Comparison of ENCODE assay signal across 1 cellular context in the genomic region with DNA sequence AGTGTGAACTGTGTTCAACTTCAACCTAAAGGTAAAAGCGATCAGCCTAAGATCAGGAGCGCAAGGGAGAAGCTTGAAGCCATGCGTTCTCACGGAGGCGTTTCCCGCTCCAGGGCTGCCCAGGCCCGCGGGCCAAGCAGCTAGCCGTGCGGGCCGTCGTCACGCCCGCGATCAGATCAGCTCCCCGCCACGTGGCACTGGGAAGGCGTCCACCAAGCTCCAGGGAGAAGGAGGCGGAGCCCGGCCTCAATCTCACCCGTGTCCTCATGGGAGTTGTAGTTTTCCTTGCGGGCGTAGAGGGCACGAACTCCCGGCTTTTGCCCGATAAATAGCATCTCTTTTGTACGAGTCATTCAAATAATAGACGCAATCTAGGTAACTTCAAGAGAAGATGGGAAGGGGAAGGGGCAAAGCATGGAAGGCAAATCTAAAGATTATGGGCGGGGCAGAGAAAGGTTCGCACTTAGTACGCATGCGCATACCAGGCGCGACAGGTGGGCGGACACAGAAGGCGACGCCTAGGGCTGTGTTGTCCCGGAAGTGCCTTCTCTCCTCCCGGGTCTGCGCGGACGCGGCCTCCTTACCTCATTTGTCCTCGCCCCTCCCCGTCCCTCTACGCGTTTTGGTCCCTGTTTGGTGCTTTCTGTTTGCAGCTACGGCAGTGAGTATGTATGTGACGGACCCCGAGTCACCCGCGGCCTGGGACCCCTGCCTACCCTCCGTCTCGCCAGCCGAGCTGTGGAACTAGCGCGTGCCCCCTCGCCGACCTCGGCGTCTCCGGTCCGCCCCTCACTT.
TF ChIP-seq lines count a peak whose summit lies in the region.

No MANE protein-coding gene starts in this region.

TF ChIP-seq in K562, 482 proteins besides CTCF, POLR2A, EP300 and RAD21 (continued from another document and continues in another):
- TF ChIP-seq, protein P1, sequence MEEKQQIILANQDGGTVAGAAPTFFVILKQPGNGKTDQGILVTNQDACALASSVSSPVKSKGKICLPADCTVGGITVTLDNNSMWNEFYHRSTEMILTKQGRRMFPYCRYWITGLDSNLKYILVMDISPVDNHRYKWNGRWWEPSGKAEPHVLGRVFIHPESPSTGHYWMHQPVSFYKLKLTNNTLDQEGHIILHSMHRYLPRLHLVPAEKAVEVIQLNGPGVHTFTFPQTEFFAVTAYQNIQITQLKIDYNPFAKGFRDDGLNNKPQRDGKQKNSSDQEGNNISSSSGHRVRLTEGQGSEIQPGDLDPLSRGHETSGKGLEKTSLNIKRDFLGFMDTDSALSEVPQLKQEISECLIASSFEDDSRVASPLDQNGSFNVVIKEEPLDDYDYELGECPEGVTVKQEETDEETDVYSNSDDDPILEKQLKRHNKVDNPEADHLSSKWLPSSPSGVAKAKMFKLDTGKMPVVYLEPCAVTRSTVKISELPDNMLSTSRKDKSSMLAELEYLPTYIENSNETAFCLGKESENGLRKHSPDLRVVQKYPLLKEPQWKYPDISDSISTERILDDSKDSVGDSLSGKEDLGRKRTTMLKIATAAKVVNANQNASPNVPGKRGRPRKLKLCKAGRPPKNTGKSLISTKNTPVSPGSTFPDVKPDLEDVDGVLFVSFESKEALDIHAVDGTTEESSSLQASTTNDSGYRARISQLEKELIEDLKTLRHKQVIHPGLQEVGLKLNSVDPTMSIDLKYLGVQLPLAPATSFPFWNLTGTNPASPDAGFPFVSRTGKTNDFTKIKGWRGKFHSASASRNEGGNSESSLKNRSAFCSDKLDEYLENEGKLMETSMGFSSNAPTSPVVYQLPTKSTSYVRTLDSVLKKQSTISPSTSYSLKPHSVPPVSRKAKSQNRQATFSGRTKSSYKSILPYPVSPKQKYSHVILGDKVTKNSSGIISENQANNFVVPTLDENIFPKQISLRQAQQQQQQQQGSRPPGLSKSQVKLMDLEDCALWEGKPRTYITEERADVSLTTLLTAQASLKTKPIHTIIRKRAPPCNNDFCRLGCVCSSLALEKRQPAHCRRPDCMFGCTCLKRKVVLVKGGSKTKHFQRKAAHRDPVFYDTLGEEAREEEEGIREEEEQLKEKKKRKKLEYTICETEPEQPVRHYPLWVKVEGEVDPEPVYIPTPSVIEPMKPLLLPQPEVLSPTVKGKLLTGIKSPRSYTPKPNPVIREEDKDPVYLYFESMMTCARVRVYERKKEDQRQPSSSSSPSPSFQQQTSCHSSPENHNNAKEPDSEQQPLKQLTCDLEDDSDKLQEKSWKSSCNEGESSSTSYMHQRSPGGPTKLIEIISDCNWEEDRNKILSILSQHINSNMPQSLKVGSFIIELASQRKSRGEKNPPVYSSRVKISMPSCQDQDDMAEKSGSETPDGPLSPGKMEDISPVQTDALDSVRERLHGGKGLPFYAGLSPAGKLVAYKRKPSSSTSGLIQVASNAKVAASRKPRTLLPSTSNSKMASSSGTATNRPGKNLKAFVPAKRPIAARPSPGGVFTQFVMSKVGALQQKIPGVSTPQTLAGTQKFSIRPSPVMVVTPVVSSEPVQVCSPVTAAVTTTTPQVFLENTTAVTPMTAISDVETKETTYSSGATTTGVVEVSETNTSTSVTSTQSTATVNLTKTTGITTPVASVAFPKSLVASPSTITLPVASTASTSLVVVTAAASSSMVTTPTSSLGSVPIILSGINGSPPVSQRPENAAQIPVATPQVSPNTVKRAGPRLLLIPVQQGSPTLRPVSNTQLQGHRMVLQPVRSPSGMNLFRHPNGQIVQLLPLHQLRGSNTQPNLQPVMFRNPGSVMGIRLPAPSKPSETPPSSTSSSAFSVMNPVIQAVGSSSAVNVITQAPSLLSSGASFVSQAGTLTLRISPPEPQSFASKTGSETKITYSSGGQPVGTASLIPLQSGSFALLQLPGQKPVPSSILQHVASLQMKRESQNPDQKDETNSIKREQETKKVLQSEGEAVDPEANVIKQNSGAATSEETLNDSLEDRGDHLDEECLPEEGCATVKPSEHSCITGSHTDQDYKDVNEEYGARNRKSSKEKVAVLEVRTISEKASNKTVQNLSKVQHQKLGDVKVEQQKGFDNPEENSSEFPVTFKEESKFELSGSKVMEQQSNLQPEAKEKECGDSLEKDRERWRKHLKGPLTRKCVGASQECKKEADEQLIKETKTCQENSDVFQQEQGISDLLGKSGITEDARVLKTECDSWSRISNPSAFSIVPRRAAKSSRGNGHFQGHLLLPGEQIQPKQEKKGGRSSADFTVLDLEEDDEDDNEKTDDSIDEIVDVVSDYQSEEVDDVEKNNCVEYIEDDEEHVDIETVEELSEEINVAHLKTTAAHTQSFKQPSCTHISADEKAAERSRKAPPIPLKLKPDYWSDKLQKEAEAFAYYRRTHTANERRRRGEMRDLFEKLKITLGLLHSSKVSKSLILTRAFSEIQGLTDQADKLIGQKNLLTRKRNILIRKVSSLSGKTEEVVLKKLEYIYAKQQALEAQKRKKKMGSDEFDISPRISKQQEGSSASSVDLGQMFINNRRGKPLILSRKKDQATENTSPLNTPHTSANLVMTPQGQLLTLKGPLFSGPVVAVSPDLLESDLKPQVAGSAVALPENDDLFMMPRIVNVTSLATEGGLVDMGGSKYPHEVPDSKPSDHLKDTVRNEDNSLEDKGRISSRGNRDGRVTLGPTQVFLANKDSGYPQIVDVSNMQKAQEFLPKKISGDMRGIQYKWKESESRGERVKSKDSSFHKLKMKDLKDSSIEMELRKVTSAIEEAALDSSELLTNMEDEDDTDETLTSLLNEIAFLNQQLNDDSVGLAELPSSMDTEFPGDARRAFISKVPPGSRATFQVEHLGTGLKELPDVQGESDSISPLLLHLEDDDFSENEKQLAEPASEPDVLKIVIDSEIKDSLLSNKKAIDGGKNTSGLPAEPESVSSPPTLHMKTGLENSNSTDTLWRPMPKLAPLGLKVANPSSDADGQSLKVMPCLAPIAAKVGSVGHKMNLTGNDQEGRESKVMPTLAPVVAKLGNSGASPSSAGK (IDR thresholded peaks at IDR 0.05), result peak; percentile 100
- TF ChIP-seq TOE1 (IDR thresholded peaks at IDR 0.05; ENCODE audit: borderline replicate concordance), result 0 out of 2 replicates have a peak, but pooled peaks have one; percentile 17
- TF ChIP-seq TOE1 (CRISPR knock-in tag; IDR thresholded peaks at IDR 0.05; ENCODE audit: borderline replicate concordance, low read depth), result no peak
- no peak for TF ChIP-seq ZNF239 (CRISPR knock-in tag; IDR thresholded peaks at IDR 0.05)
- TF ChIP-seq KDM5B (IDR thresholded peaks at IDR 0.05; ENCODE audit: insufficient replicate concordance, low read depth, low read length), result peak; percentile 58
- TF ChIP-seq BHLHE40 (IDR thresholded peaks at IDR 0.05; ENCODE audit: low read length), result peak; percentile 78
- no peak for TF ChIP-seq ILK (tag; IDR thresholded peaks at IDR 0.05; ENCODE audit: borderline replicate concordance, low read depth)
- TF ChIP-seq SRSF1 (IDR thresholded peaks at IDR 0.05; ENCODE audit: low read depth, low read length), result no peak
- TF ChIP-seq KDM1A (IDR thresholded peaks at IDR 0.05), result no peak
- no peak for TF ChIP-seq ZNF518B (CRISPR knock-in tag; IDR thresholded peaks at IDR 0.05)
- TF ChIP-seq ZNF764 (CRISPR knock-in tag; IDR thresholded peaks at IDR 0.05; ENCODE audit: low read depth), result no peak
- no peak for TF ChIP-seq ZNF449 (CRISPR knock-in tag; IDR thresholded peaks at IDR 0.05)
- TF ChIP-seq ZNF561 (CRISPR knock-in tag; conservative IDR thresholded peaks at IDR 0.05), result no peak
- peak; percentile 86 for TF ChIP-seq EP400 (IDR thresholded peaks at IDR 0.05)
- no peak for TF ChIP-seq MCM2 (IDR thresholded peaks at IDR 0.05; ENCODE audit: low read depth)
- TF ChIP-seq, protein P2, sequence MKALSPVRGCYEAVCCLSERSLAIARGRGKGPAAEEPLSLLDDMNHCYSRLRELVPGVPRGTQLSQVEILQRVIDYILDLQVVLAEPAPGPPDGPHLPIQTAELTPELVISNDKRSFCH (CRISPR knock-in tag; IDR thresholded peaks at IDR 0.05), result no peak
- TF ChIP-seq, protein P2 (tag; IDR thresholded peaks at IDR 0.05), result peak; percentile 64; the same call in 1 of the 2 replicates
- TF ChIP-seq PML (IDR thresholded peaks at IDR 0.05; ENCODE audit: low read length), result 0 out of 2 replicates have a peak, but pooled peaks have one; percentile 37
- peak; percentile 39; the same call in 1 of the 2 replicates for TF ChIP-seq ETS1 (conservative IDR thresholded peaks at IDR 0.05; ENCODE audit: control insufficient read depth, low read depth, low read length)
- TF ChIP-seq, protein P3, sequence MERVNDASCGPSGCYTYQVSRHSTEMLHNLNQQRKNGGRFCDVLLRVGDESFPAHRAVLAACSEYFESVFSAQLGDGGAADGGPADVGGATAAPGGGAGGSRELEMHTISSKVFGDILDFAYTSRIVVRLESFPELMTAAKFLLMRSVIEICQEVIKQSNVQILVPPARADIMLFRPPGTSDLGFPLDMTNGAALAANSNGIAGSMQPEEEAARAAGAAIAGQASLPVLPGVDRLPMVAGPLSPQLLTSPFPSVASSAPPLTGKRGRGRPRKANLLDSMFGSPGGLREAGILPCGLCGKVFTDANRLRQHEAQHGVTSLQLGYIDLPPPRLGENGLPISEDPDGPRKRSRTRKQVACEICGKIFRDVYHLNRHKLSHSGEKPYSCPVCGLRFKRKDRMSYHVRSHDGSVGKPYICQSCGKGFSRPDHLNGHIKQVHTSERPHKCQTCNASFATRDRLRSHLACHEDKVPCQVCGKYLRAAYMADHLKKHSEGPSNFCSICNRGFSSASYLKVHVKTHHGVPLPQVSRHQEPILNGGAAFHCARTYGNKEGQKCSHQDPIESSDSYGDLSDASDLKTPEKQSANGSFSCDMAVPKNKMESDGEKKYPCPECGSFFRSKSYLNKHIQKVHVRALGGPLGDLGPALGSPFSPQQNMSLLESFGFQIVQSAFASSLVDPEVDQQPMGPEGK (CRISPR knock-in tag; IDR thresholded peaks at IDR 0.05; ENCODE audit: borderline replicate concordance), result no peak
- no peak for TF ChIP-seq HNRNPK (IDR thresholded peaks at IDR 0.05; ENCODE audit: low read depth, low read length, poor library complexity, severe bottlenecking)
- no peak for TF ChIP-seq ZNF583 (CRISPR knock-in tag; IDR thresholded peaks at IDR 0.05)
- no peak for TF ChIP-seq POLR2AphosphoS2 (IDR thresholded peaks at IDR 0.05; ENCODE audit: low read length)
- TF ChIP-seq KAT8 (IDR thresholded peaks at IDR 0.05; ENCODE audit: low read depth), result no peak
- TF ChIP-seq SMAD3 (CRISPR knock-in tag; conservative IDR thresholded peaks at IDR 0.05), result no peak
- no peak for TF ChIP-seq HEY1 (CRISPR knock-in tag; IDR thresholded peaks at IDR 0.05; ENCODE audit: borderline replicate concordance)
- no peak for TF ChIP-seq NFE2 (IDR thresholded peaks at IDR 0.05; ENCODE audit: low read depth)
- TF ChIP-seq ZNF24 (IDR thresholded peaks at IDR 0.05), result no peak
- TF ChIP-seq ZNF511 (CRISPR knock-in tag; IDR thresholded peaks at IDR 0.05), result peak; percentile 95
- TF ChIP-seq CREB3 (tag; conservative IDR thresholded peaks at IDR 0.05; ENCODE audit: low read depth), result peak; percentile 92
- TF ChIP-seq SMAD2 (IDR thresholded peaks at IDR 0.05; ENCODE audit: low read depth, low read length), result no peak
- peak; percentile 81; the same call in 1 of the 2 replicates for TF ChIP-seq NR3C1 (CRISPR knock-in tag; IDR thresholded peaks at IDR 0.05)
- no peak for TF ChIP-seq BCL6 (CRISPR knock-in tag; IDR thresholded peaks at IDR 0.05)
- TF ChIP-seq TBP (optimal IDR thresholded peaks at IDR 0.05; ENCODE audit: low read depth, low read length), result peak; percentile 56
